ENCODE assay signal across 20 cellular contexts in genomic region chr15:63683343-63683951, GRCh38.
DNase-seq lines count a peak whose midpoint lies in the region; ATAC-seq and TF ChIP-seq lines count a peak whose summit lies in the region.
"Had no signal": no experiment of that assay in that cellular context is flagged by ENCODE, and none has a peak within 500 bp of the region (broad histone marks: within the 10 kb centered on the region; RNA-seq: fewer than 3 reads in every experiment).

No MANE protein-coding gene starts in this region.

- H3K4me2 ChIP-seq in IMR-90 (ENCODE audit: low read depth, low read length) = no peak overlapping the region
- H3K4me2 ChIP-seq: A549 had no signal

- H2AK5ac ChIP-seq in IMR-90 (ENCODE audit: low read depth, low read length) = no peak overlapping the region

- intact Hi-C loops in left ventricle myocardium inferior (cut with micrococcal nuclease) = no loop called here
- intact Hi-C loops in Right ventricle myocardium superior (cut with DNase I) = no loop called here
- intact Hi-C loops in IMR-90 (cut with micrococcal nuclease) = no loop called here
- intact Hi-C loops in psoas muscle (cut with DNase I) = no loop called here
- intact Hi-C loops in dorsolateral prefrontal cortex (cut with DNase I) = no loop called here

- ATAC-seq in Right ventricle myocardium superior (ENCODE audit: poor library complexity) (no peak), IMR-90 (ENCODE audit: low read depth) (peak; percentile 71), memory B cell (ENCODE audit: low read depth) (no peak), psoas muscle (no peak)
- ATAC-seq: A549 had no signal

- H4K5ac ChIP-seq in IMR-90 (ENCODE audit: low read depth, low read length) = no peak overlapping the region

- no peak overlapping the region for H2BK15ac ChIP-seq in IMR-90 (ENCODE audit: low read depth, low read length)

- no peak overlapping the region for H3K4me3 Mint-ChIP-seq in memory B cell

- H3K9me3 Mint-ChIP-seq in memory B cell = no peaks in the 10 kb centered on the region

- H3K27ac ChIP-seq in left ventricle myocardium inferior (replicated peaks) (peak overlapping the region; percentile 11), IMR-90 (ENCODE audit: insufficient read depth, low read length) (no peak overlapping the region), psoas muscle (no peak overlapping the region), dorsolateral prefrontal cortex (peak overlapping the region in 5 of 59 donors; percentile 8 to 30 (median 14))
- H3K27ac ChIP-seq: A549, SJSA1 had no signal

- H3K27ac Mint-ChIP-seq in memory B cell = peak overlapping the region; percentile 69

- no peaks in the 10 kb centered on the region for H4K20me1 ChIP-seq in IMR-90 (ENCODE audit: insufficient read depth, low read length)

- no TSS peak for BruUV-seq in IMR-90 (replicated peaks; lab: Mats Ljungman, UMichigan)

- H2AFZ ChIP-seq in IMR-90 (replicated peaks; ENCODE audit: low read length, poor library complexity) = no peak overlapping the region

- no peak overlapping the region for H3K23ac ChIP-seq in IMR-90 (ENCODE audit: low read depth, low read length)

- no peak for TF ChIP-seq RAD21 in IMR-90 (IDR thresholded peaks at IDR 0.05; ENCODE audit: low read length)

- no peaks in the 10 kb centered on the region for H3K27me3 ChIP-seq in left ventricle myocardium inferior (ENCODE audit: low read depth)
- H3K27me3 ChIP-seq in IMR-90 (ENCODE audit: control insufficient read depth, insufficient read depth, low read length) = no peaks in the 10 kb centered on the region
- H3K27me3 ChIP-seq in psoas muscle (ENCODE audit: insufficient read depth in 3 of 3, low read length in 2 of 3) = no peaks in the 10 kb centered on the region
- H3K27me3 ChIP-seq in dorsolateral prefrontal cortex = no peaks in the 10 kb centered on the region
- H3K27me3 ChIP-seq: BE2C, SJSA1 had no signal

- peaks cover 12% of the 10 kb centered on the region for H3K36me3 Mint-ChIP-seq in memory B cell

- no peak overlapping the region for H3K14ac ChIP-seq in IMR-90 (replicated peaks; ENCODE audit: low read depth, low read length)

- POLR2A ChIA-PET in IMR-90 (lab: Charles Lee; ENCODE audit: unreplicated experiment) = no interaction called here

- WGBS in IMR-90 (ENCODE audit: extremely low coverage in 2 of 2, insufficient read length in 1 of 2), 2 experiments = no CpG with 5 or more reads among the region's 1 CpG
- 82 to 86% (median 83%) methylated on average over 1 of the region's 1 CpG for WGBS in psoas muscle, 3 donors

- H3K9me1 ChIP-seq in IMR-90 (ENCODE audit: insufficient read depth, low read length) = 0 out of 2 replicates have a peak, but pooled peaks cover 5% of the 10 kb centered on the region

- no peak for TF ChIP-seq CTCF in left ventricle myocardium inferior (IDR thresholded peaks at IDR 0.05; ENCODE audit: borderline replicate concordance)
- TF ChIP-seq CTCF in IMR-90 (conservative IDR thresholded peaks at IDR 0.05; ENCODE audit: low read depth, low read length) = no peak
- TF ChIP-seq CTCF in psoas muscle (IDR thresholded peaks at IDR 0.05) = no peak
- TF ChIP-seq CTCF in dorsolateral prefrontal cortex (IDR thresholded peaks at IDR 0.05 in 54 of 56, conservative IDR thresholded peaks at IDR 0.05 in 2 of 56; ENCODE audit: low read depth in 1 of 56, partially characterized antibody in 56 of 56) = no peak

- H3K4ac ChIP-seq in IMR-90 (ENCODE audit: low read depth, low read length) = no peak overlapping the region

- no peak overlapping the region for H4K8ac ChIP-seq in IMR-90 (ENCODE audit: low read depth in 2 of 2, low read length in 2 of 2)

- no peak overlapping the region for H3K9ac ChIP-seq in IMR-90 (ENCODE audit: low read depth, low read length)

- no peak overlapping the region for H3K18ac ChIP-seq in IMR-90 (ENCODE audit: low read depth, low read length)

- no peak for TF ChIP-seq POLR2A in IMR-90 (IDR thresholded peaks at IDR 0.05; ENCODE audit: low read depth, low read length)

- no peak overlapping the region for H2AK9ac ChIP-seq in IMR-90 (replicated peaks; ENCODE audit: low read depth, low read length, poor library complexity)

- H3K4me1 ChIP-seq in left ventricle myocardium inferior (peaks cover 11% of the 10 kb centered on the region), IMR-90 (ENCODE audit: control insufficient read depth, insufficient read depth, low read length) (peaks cover 4% of the 10 kb centered on the region), psoas muscle (peaks cover 3% of the 10 kb centered on the region)
- H3K4me1 ChIP-seq: BE2C, SJSA1 had no signal

- CTCF ChIA-PET in IMR-90 (lab: Yijun Ruan, JAX) = interaction anchor here (1.6 kb wide), 1 partner anchor 8 kb away, joined by 5 read pairs; no protein-coding TSS in a partner anchor

- no peaks in the 10 kb centered on the region for H3K4me1 Mint-ChIP-seq in memory B cell

- no peak overlapping the region for H2BK5ac ChIP-seq in IMR-90 (ENCODE audit: low read depth, low read length, poor library complexity, severe bottlenecking)

- no peaks in the 10 kb centered on the region for H3K27me3 Mint-ChIP-seq in memory B cell

- no peak overlapping the region for H3K56ac ChIP-seq in IMR-90 (ENCODE audit: extremely low read depth, insufficient read depth, low read length)

- H3K36me3 ChIP-seq in left ventricle myocardium inferior = peaks cover 99% of the 10 kb centered on the region
- peaks cover 21% of the 10 kb centered on the region for H3K36me3 ChIP-seq in IMR-90 (ENCODE audit: control insufficient read depth, insufficient read depth, low read length)
- peaks cover 14 to 100% of the 10 kb centered on the region in 2 donors for H3K36me3 ChIP-seq in psoas muscle (ENCODE audit: insufficient read depth in 1 of 2, low read depth in 1 of 2)

- no peaks in the 10 kb centered on the region for H3K79me1 ChIP-seq in IMR-90 (ENCODE audit: low read depth in 1 of 2, low read length in 2 of 2)

- no peaks in the 10 kb centered on the region for H3K9me3 ChIP-seq in left ventricle myocardium inferior (replicated peaks)
- H3K9me3 ChIP-seq in IMR-90 (ENCODE audit: control insufficient read depth, insufficient read depth, low read length) = no peaks in the 10 kb centered on the region
- H3K9me3 ChIP-seq in psoas muscle = no peaks in the 10 kb centered on the region
- H3K9me3 ChIP-seq: A549, BE2C, SJSA1 had no signal

- no peak overlapping the region for H2BK20ac ChIP-seq in IMR-90 (ENCODE audit: low read depth, low read length)

- H4K91ac ChIP-seq in IMR-90 (ENCODE audit: insufficient read depth, low read depth, low read length) = no peak overlapping the region

- no peak overlapping the region for H2BK120ac ChIP-seq in IMR-90 (ENCODE audit: low read depth, low read length)

- in situ Hi-C loops in IMR-90 (cut with MboI; ENCODE audit: low sequenced_read_pairs) = no loop called here

- no peak for DNase-seq in left ventricle myocardium inferior
- no peak for DNase-seq in Right ventricle myocardium superior
- no peak for DNase-seq in IMR-90
- DNase-seq in memory B cell (ENCODE audit: low spot score in 2 of 2) = no peak
- peak; percentile 1 for DNase-seq in retina
- no peak for DNase-seq in amygdala (lab: John Stamatoyannopoulos, UW)
- DNase-seq in psoas muscle = no peak
- no peak for DNase-seq in dorsolateral prefrontal cortex
- DNase-seq: BE2C, Calu3, GOT3, Karpas-422, NCI-H1694, NCI-H2081 treated with DMSO at 0.1 percent for 48 hours, NCI-H2171 treated with DMSO at 0.1 percent for 48 hours, NCI-H446, NCI-H526 treated with DMSO at 0.1 percent for 48 hours, OCI-M1 had no signal

- H3K4me3 ChIP-seq in left ventricle myocardium inferior = no peak overlapping the region
- H3K4me3 ChIP-seq in IMR-90 (ENCODE audit: insufficient read depth, low read depth, low read length) = no peak overlapping the region
- no peak overlapping the region for H3K4me3 ChIP-seq in psoas muscle
- no peak overlapping the region for H3K4me3 ChIP-seq in dorsolateral prefrontal cortex
- H3K4me3 ChIP-seq: A549, SJSA1 had no signal

- dilution Hi-C loops in IMR-90 (cut with HindIII; ENCODE audit: low sequenced_read_pairs, unreplicated experiment) = no loop called here

TF ChIP-seq in IMR-90, 13 proteins besides CTCF, POLR2A, EP300 and RAD21:
- TF ChIP-seq MAFK (IDR thresholded peaks at IDR 0.05; ENCODE audit: low read depth, low read length) (no peak), BHLHE40 (IDR thresholded peaks at IDR 0.05; ENCODE audit: low read depth, low read length) (no peak), MXI1 (IDR thresholded peaks at IDR 0.05; ENCODE audit: borderline replicate concordance, low read depth, low read length) (no peak), USF2 (IDR thresholded peaks at IDR 0.05; ENCODE audit: low read depth, low read length) (no peak), CHD1 (IDR thresholded peaks at IDR 0.05; ENCODE audit: low read depth, low read length) (no peak), CEBPB (IDR thresholded peaks at IDR 0.05; ENCODE audit: low read depth, low read length) (no peak), ELK1 (IDR thresholded peaks at IDR 0.05; ENCODE audit: borderline replicate concordance, low read depth, low read length) (no peak), MAZ (IDR thresholded peaks at IDR 0.05; ENCODE audit: borderline replicate concordance, low read depth, low read length) (no peak), FOS (IDR thresholded peaks at IDR 0.05; ENCODE audit: low read depth, low read length) (no peak), SMC3 (IDR thresholded peaks at IDR 0.05; ENCODE audit: low read depth, low read length) (no peak)
